ENCODE assay signal across 7 cellular contexts in the genomic region with DNA sequence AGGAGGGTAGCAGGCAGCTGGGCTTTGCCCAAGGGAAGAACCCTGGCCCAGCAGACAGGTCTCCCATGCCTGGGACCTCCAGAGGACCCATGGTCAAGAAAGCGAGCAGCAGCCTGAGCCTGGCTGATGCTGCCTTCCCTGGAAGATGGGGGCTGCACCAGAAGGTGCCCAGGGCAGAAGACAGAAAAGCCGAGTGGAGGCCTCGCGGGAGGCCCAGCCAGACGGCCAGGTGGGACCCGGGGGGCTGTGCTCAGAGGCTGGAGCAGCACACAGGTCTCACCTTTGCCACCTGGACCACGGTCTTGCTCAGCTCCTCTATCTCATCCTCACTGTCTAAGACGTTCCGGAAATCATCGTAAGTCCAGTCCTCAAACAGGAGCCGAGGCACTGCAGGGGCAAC.
"Had no signal": no experiment of that assay in that cellular context is flagged by ENCODE, and none has a peak within 500 bp of the region (broad histone marks: within the 10 kb centered on the region; RNA-seq: fewer than 3 reads in every experiment).

No MANE protein-coding gene starts in this region.

- H3K4me3 ChIP-seq: K562 had no signal

- ATAC-seq: K562 had no signal

- H3K9ac ChIP-seq: KMS-11 had no signal

- H3K4me2 ChIP-seq: KMS-11 had no signal

- DNase-seq: IMR-90, KBM-7, KG1 had no signal

- H3K27ac ChIP-seq: HL-60, KMS-11 had no signal

- FAIRE-seq: HTR-8/SVneo, K562 had no signal
